ENCODE assay signal across 29 cellular contexts in genomic region chr2:231803739-231804138, GRCh38.
"Had no signal": no experiment of that assay in that cellular context is flagged by ENCODE, and none has a peak within 500 bp of the region (broad histone marks: within the 10 kb centered on the region; RNA-seq: fewer than 3 reads in every experiment).

No MANE protein-coding gene starts in this region.

- DNase-seq: activated CD4-positive, alpha-beta T cell treated with anti-CD3 and anti-CD28 coated beads for 1 hour; activated CD4-positive, alpha-beta T cell treated with anti-CD3 and anti-CD28 coated beads for 4 hours; activated CD4-positive, alpha-beta T cell treated with anti-CD3 and anti-CD28 coated beads, Interleukin-2, amount 50 U/mL, for 1 hour; activated CD4-positive, alpha-beta T cell treated with anti-CD3 and anti-CD28 coated beads, Interleukin-2, amount 50 U/mL, for 48 hours; activated CD8-positive, alpha-beta memory T cell treated with anti-CD3 and anti-CD28 coated beads for 24 hours; activated CD8-positive, alpha-beta T cell treated with anti-CD3 and anti-CD28 coated beads for 36 hours; activated effector memory CD4-positive, alpha-beta T cell treated with Interleukin-2 at 50 U/mL for 16 hours; activated gamma-delta T cell treated with Interleukin-2 at 50 U/mL for 16 hours; activated naive CD4-positive, alpha-beta T cell treated with anti-CD3 and anti-CD28 coated beads, Interleukin-2, amount 50 U/mL, for 16 hours; activated naive CD4-positive, alpha-beta T cell treated with Interleukin-2 at 50 U/mL for 16 hours; activated T-cell treated with anti-CD3 and anti-CD28 coated beads, Interleukin-2, amount 50 U/mL, for 1 hour; activated T-cell treated with anti-CD3 and anti-CD28 coated beads, Interleukin-2, amount 50 U/mL, for 48 hours; amygdala; aorta; body of pancreas; caudate nucleus; cortex of kidney; dermis blood vessel endothelial cell; effector CD4-positive, alpha-beta T cell; effector memory CD8-positive, alpha-beta T cell; erythroblast; foreskin keratinocyte; gastrocnemius medialis; glutamatergic neuron; heart left ventricle; T-helper 1 cell; T-helper 2 cell had no signal

- H3K4me3 ChIP-seq: body of pancreas, esophagus muscularis mucosa, gastrocnemius medialis, heart left ventricle had no signal

- H3K4me3 Mint-ChIP-seq: activated CD8-positive, alpha-beta T cell treated with anti-CD3 and anti-CD28 coated beads for 36 hours; activated naive CD8-positive, alpha-beta T cell; effector memory CD8-positive, alpha-beta T cell had no signal

- H3K9me3 ChIP-seq: body of pancreas, esophagus muscularis mucosa, gastrocnemius medialis, heart left ventricle had no signal

- H3K27me3 ChIP-seq: body of pancreas, esophagus muscularis mucosa, foreskin keratinocyte, gastrocnemius medialis, heart left ventricle had no signal

- H3K27ac ChIP-seq: body of pancreas, esophagus muscularis mucosa, foreskin keratinocyte, gastrocnemius medialis, heart left ventricle had no signal

- H3K27ac Mint-ChIP-seq: activated CD8-positive, alpha-beta T cell treated with anti-CD3 and anti-CD28 coated beads for 36 hours; activated naive CD8-positive, alpha-beta T cell had no signal

- ATAC-seq: activated CD8-positive, alpha-beta T cell treated with anti-CD3 and anti-CD28 coated beads for 36 hours; body of pancreas; effector memory CD8-positive, alpha-beta T cell; foreskin keratinocyte; gastrocnemius medialis; heart left ventricle had no signal

- H3K9me3 Mint-ChIP-seq: activated CD8-positive, alpha-beta T cell treated with anti-CD3 and anti-CD28 coated beads for 36 hours; effector memory CD8-positive, alpha-beta T cell had no signal

- H3K27me3 Mint-ChIP-seq: activated CD8-positive, alpha-beta T cell treated with anti-CD3 and anti-CD28 coated beads for 36 hours; activated naive CD8-positive, alpha-beta T cell; effector memory CD8-positive, alpha-beta T cell had no signal

- H3K4me1 ChIP-seq: esophagus muscularis mucosa, gastrocnemius medialis, heart left ventricle had no signal
